ENCODE assay signal across 8 cellular contexts in the genomic region with DNA sequence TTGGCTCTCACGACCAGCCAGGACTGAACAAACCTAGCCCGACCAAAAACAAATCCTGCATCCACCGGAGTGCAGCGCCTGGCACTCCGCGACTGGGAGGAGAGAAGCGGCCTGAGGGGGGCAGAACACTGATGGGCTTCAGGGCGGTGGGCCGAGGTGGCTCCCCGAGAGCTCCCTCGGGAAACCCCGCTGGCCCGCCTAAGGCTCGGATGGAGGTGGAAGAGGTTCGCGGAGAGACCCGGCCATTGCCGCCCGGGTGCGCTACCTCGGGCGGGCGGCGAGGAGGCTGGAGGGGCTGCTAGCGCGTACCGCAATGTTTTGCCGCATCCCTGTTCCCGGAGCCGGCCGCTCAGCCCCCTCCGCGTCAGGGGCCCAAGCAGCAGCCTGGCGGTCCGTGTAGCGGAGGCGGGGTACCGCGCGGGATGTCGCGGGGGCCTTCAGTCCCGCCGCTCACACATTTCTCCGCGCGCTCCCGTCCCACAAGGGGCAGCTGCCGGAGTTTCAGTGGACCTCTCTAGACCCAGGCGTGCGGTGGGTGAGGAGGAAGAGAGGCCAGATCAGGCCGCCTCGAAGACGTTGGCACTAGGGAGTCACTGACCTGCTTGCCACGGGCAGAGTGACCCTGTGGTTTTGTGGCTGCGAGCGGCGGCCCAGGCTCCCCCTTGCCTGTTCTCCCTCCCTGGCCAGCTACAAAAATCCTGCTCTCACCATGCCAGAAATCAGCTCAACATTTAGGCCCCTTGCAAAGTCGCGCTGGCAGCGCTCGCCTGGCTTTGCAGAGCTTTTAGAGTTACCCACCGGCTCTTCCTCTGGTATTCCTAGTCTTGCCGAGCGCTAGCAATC. TPM values are rescaled to one million over a fixed set of nuclear protein-coding genes. Genes with fewer than 3 reads are reported as not detected.
DNase-seq lines count a peak whose midpoint lies in the region; ATAC-seq and TF ChIP-seq lines count a peak whose summit lies in the region.

No MANE protein-coding gene starts in this region.

- H3K27me3 ChIP-seq in HUES6 (ENCODE audit: control insufficient read depth, insufficient read depth, low read length) (peaks cover 37% of the 10 kb centered on the region), skeletal muscle tissue (ENCODE audit: control insufficient read depth in 3 of 3, insufficient read depth in 3 of 3, low read length in 3 of 3) (peaks cover 0 to 7% (median 0%) of the 10 kb centered on the region in 3 donors)

- no peaks in the 10 kb centered on the region; the same call in 1 of the 2 replicates for H3K9me3 ChIP-seq in HUES6 (ENCODE audit: control insufficient read depth, insufficient read depth, low read depth, low read length)
- no peaks in the 10 kb centered on the region for H3K9me3 ChIP-seq in skeletal muscle tissue (ENCODE audit: control insufficient read depth in 3 of 3, low read length in 3 of 3)

- DNase-seq in astrocyte of the cerebellum (ENCODE audit: low read depth) (no peak), left kidney (ENCODE audit: low read depth, low spot score) (peak; percentile 63), NCI-H2081 treated with DMSO at 0.1 percent for 48 hours (lab: John Stamatoyannopoulos, UW) (no peak)
- DNase-seq in activated CD4-positive, alpha-beta T cell treated with anti-CD3 and anti-CD28 coated beads for 1 hour, result no peak

- no peak for TF ChIP-seq CTCF in astrocyte of the cerebellum (IDR thresholded peaks at IDR 0.05; ENCODE audit: low read depth, low read length, missing control alignments)

- H3K36me3 ChIP-seq in HUES6 (ENCODE audit: control insufficient read depth, insufficient read depth, low read length) (no peaks in the 10 kb centered on the region), skeletal muscle tissue (ENCODE audit: control insufficient read depth in 3 of 3, insufficient read depth in 3 of 3, low read length in 3 of 3) (no peaks in the 10 kb centered on the region)

- ATAC-seq in HG02852 (IDR thresholded peaks at IDR 0.05; ENCODE audit: unreplicated experiment) (no peak), GM19455 (IDR thresholded peaks at IDR 0.05; ENCODE audit: unreplicated experiment) (no peak)

- in situ Hi-C loops in astrocyte of the cerebellum (cut with HindIII; ENCODE audit: low sequenced_read_pairs), result no loop called here

- H3K27ac ChIP-seq in HUES6 (ENCODE audit: low read depth, low read length) (no peak overlapping the region), skeletal muscle tissue (ENCODE audit: low read depth, low read length) (peak overlapping the region; percentile 17)

- H3K4me3 ChIP-seq in HUES6 (ENCODE audit: low read depth, low read length) (peak overlapping the region; percentile 99), astrocyte of the cerebellum (ENCODE audit: low read depth, low read length) (peak overlapping the region; percentile 28), skeletal muscle tissue (ENCODE audit: low read length in 3 of 3) (peak overlapping the region; percentile 60 to 65 (median 62))

- H3K9ac ChIP-seq in HUES6 (ENCODE audit: low read length), result peak overlapping the region; percentile 54
- peak overlapping the region; percentile 43 to 62 (median 57) for H3K9ac ChIP-seq in skeletal muscle tissue (ENCODE audit: low read depth in 1 of 3, low read length in 3 of 3)

- H3K4me1 ChIP-seq in HUES6 (ENCODE audit: control insufficient read depth, insufficient read depth, low read length) (peaks cover 15% of the 10 kb centered on the region), skeletal muscle tissue (ENCODE audit: control insufficient read depth in 3 of 3, insufficient read depth in 3 of 3, low read length in 3 of 3) (peaks cover 0 to 10% (median 3%) of the 10 kb centered on the region in 3 donors)

RNA-seq across cellular contexts. Expression of gene SLITRK4, which starts 2.1 kb away (rescaled TPM):
- total RNA-seq in skeletal muscle tissue, result 2.1 TPM

Comparison
In these comparisons a context has a peak if more than half of its experiments do, and no peak if none do; other contexts are left out.
1. H3K4me3 ChIP-seq: peak in every context shown above with its lines; median percentile 99 in HUES6; 62 in skeletal muscle tissue; 28 in astrocyte of the cerebellum.